ENCODE assay signal across 10 cellular contexts in the genomic region with DNA sequence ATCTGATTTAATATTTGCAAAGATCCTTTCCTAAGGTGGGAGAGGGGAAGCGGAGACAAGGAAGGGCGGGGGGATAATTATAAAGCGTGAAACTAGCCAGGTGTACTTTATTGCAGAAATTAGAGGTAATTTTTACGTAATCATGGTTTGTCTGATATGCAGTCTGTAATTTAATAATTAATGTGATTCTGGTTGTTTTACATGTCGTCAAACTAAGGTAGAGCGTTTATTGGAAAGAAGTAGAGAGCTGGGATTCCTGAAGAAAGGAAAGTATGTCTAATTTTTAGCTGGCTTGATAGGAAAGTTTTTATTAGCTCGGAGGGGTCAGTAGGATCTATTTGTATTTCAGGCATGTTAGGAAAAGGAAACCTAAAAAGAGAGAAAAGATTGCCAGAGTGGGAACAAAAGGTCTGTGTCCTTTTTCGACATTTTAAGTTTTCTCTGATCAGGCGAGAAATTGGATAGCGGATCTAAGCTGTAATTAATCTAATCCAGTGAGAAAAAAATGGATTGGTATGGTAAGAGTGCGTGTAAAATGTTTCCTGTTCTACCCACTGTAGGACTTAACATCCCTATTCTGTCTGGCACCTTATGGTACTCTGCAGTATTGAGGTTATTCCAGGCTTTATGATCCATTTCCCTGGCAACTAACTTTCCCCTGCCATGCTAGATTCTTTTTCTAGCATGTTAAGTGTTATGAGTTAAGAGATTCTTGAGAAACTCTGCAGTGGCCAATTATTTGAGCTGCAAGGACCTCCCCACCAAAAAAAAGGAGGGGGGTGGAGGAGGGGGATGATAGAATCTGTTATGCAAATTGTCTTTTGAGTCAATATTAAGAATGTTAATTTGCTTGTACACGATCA. TPM values are rescaled to one million over a fixed set of nuclear protein-coding genes. Genes with fewer than 3 reads are reported as not detected.
DNase-seq lines count a peak whose midpoint lies in the region; TF ChIP-seq lines count a peak whose summit lies in the region.
"Had no signal": no experiment of that assay in that cellular context is flagged by ENCODE, and none has a peak within 500 bp of the region (broad histone marks: within the 10 kb centered on the region; RNA-seq: fewer than 3 reads in every experiment).

No MANE protein-coding gene starts in this region.

- peaks cover 29% of the 10 kb centered on the region for H3K4me1 ChIP-seq in muscle layer of colon (ENCODE audit: insufficient read depth, low read length)
- peaks cover 2% of the 10 kb centered on the region for H3K4me1 ChIP-seq in urinary bladder (ENCODE audit: insufficient read depth)

- no peaks in the 10 kb centered on the region for H3K9me3 Mint-ChIP-seq in activated naive CD4-positive, alpha-beta T cell treated with anti-CD3 and anti-CD28 coated beads, Interleukin-2, amount 50 U/mL, for 24 hours

- peaks cover 0 to 65% (median 0%) of the 10 kb centered on the region in 45 donors for H3K27me3 ChIP-seq in dorsolateral prefrontal cortex
- no peaks in the 10 kb centered on the region for H3K27me3 ChIP-seq in muscle layer of colon (ENCODE audit: control insufficient read depth in 1 of 2, insufficient read depth in 2 of 2, low read length in 2 of 2)

- DNase-seq in activated naive CD4-positive, alpha-beta T cell treated with anti-CD3 and anti-CD28 coated beads, Interleukin-2, amount 50 U/mL, for 16 hours: no peak
- no peak for DNase-seq in dorsolateral prefrontal cortex
- DNase-seq in GM19240 (ENCODE audit: insufficient read length, low spot score): no peak
- DNase-seq in head of caudate nucleus: no peak
- no peak for DNase-seq in NCI-H69 (lab: John Stamatoyannopoulos, UW)
- DNase-seq: DMS153 had no signal

- H3K4me3 Mint-ChIP-seq in activated naive CD4-positive, alpha-beta T cell treated with anti-CD3 and anti-CD28 coated beads, Interleukin-2, amount 50 U/mL, for 24 hours: peak overlapping the region; percentile 85

- H3K27ac ChIP-seq in dorsolateral prefrontal cortex (peak overlapping the region in 57 of 59 donors; percentile 16 to 95 (median 87)), muscle layer of colon (ENCODE audit: low read depth, low read length) (no peak overlapping the region), urinary bladder (ENCODE audit: low read depth) (no peak overlapping the region)
- H3K27ac ChIP-seq: epithelial cell of prostate had no signal

- H3K9me3 ChIP-seq in muscle layer of colon (ENCODE audit: low read length): no peaks in the 10 kb centered on the region

- H3K27ac Mint-ChIP-seq in activated naive CD4-positive, alpha-beta T cell treated with anti-CD3 and anti-CD28 coated beads, Interleukin-2, amount 50 U/mL, for 24 hours: no peak overlapping the region

- TF ChIP-seq CTCF in dorsolateral prefrontal cortex (IDR thresholded peaks at IDR 0.05 in 54 of 56, conservative IDR thresholded peaks at IDR 0.05 in 2 of 56; ENCODE audit: low read depth in 1 of 56, partially characterized antibody in 56 of 56): no peak

- peaks cover 11% of the 10 kb centered on the region for H3K4me1 Mint-ChIP-seq in activated naive CD4-positive, alpha-beta T cell treated with anti-CD3 and anti-CD28 coated beads, Interleukin-2, amount 50 U/mL, for 24 hours

- no peaks in the 10 kb centered on the region for H3K36me3 ChIP-seq in muscle layer of colon (ENCODE audit: insufficient read depth, low read length)
- H3K36me3 ChIP-seq in urinary bladder (ENCODE audit: insufficient read depth): no peaks in the 10 kb centered on the region

- peak overlapping the region; percentile 59 for H3K9ac ChIP-seq in muscle layer of colon (ENCODE audit: low read length)

- H3K36me3 Mint-ChIP-seq in activated naive CD4-positive, alpha-beta T cell treated with anti-CD3 and anti-CD28 coated beads, Interleukin-2, amount 50 U/mL, for 24 hours: no peaks in the 10 kb centered on the region

- peaks cover 60% of the 10 kb centered on the region for H3K27me3 Mint-ChIP-seq in activated naive CD4-positive, alpha-beta T cell treated with anti-CD3 and anti-CD28 coated beads, Interleukin-2, amount 50 U/mL, for 24 hours

- 49% methylated on average over 12 of the region's 12 CpGs for WGBS in urinary bladder

- H3K4me3 ChIP-seq in dorsolateral prefrontal cortex (peak overlapping the region; percentile 41 to 85 (median 68)), muscle layer of colon (ENCODE audit: low read depth in 1 of 2, low read length in 2 of 2) (peak overlapping the region; percentile 60 to 63), urinary bladder (ENCODE audit: low read depth, low read length) (peak overlapping the region; percentile 92)

- intact Hi-C loops in dorsolateral prefrontal cortex (cut with DNase I) (loop anchor here in 1 of 2 donors (10.0 kb wide), 1 partner anchor 256 kb away; no protein-coding TSS in a partner anchor), head of caudate nucleus (cut with DNase I) (no loop called here)

RNA-seq across cellular contexts. Expression of a gene that starts 1.4 kb away (rescaled TPM):
- total RNA-seq in dorsolateral prefrontal cortex: 100 to 1,000 TPM in 119 of 120 experiments, 10 to 100 TPM in 1; 93.7 to 263 (median 189) TPM
- total RNA-seq in urinary bladder: 52.7 TPM
- polyA plus RNA-seq in urinary bladder: 40.1 TPM

Comparison
In these comparisons a context has a peak if more than half of its experiments do, and no peak if none do; other contexts are left out.
1. H3K27ac ChIP-seq: peak in dorsolateral prefrontal cortex (57 of 59); none in muscle layer of colon (single experiment) and urinary bladder (single experiment).
2. Peak in every context shown above with its lines, with median percentiles within 50 percentile points of each other: H3K4me3 ChIP-seq.